ENCODE assay signal across 1 cellular context in genomic region chr2:64250751-64251405, GRCh38.
TF ChIP-seq lines count a peak whose summit lies in the region.

No MANE protein-coding gene starts in this region.

TF ChIP-seq in WTC11, 78 proteins besides CTCF, POLR2A, EP300 and RAD21 (continued from another document):
- TF ChIP-seq, protein P1, sequence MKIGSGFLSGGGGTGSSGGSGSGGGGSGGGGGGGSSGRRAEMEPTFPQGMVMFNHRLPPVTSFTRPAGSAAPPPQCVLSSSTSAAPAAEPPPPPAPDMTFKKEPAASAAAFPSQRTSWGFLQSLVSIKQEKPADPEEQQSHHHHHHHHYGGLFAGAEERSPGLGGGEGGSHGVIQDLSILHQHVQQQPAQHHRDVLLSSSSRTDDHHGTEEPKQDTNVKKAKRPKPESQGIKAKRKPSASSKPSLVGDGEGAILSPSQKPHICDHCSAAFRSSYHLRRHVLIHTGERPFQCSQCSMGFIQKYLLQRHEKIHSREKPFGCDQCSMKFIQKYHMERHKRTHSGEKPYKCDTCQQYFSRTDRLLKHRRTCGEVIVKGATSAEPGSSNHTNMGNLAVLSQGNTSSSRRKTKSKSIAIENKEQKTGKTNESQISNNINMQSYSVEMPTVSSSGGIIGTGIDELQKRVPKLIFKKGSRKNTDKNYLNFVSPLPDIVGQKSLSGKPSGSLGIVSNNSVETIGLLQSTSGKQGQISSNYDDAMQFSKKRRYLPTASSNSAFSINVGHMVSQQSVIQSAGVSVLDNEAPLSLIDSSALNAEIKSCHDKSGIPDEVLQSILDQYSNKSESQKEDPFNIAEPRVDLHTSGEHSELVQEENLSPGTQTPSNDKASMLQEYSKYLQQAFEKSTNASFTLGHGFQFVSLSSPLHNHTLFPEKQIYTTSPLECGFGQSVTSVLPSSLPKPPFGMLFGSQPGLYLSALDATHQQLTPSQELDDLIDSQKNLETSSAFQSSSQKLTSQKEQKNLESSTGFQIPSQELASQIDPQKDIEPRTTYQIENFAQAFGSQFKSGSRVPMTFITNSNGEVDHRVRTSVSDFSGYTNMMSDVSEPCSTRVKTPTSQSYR (CRISPR knock-in tag; IDR thresholded peaks at IDR 0.05) = no peak
- no peak for TF ChIP-seq SMAD3 (CRISPR knock-in tag; IDR thresholded peaks at IDR 0.05; ENCODE audit: borderline replicate concordance)
- TF ChIP-seq ATF1 (CRISPR knock-in tag; IDR thresholded peaks at IDR 0.05) = no peak
- TF ChIP-seq, protein P2, sequence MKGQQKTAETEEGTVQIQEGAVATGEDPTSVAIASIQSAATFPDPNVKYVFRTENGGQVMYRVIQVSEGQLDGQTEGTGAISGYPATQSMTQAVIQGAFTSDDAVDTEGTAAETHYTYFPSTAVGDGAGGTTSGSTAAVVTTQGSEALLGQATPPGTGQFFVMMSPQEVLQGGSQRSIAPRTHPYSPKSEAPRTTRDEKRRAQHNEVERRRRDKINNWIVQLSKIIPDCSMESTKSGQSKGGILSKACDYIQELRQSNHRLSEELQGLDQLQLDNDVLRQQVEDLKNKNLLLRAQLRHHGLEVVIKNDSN (CRISPR knock-in tag; IDR thresholded peaks at IDR 0.05) = no peak
- TF ChIP-seq GABPB1 (CRISPR knock-in tag; IDR thresholded peaks at IDR 0.05) = no peak
- no peak for TF ChIP-seq SP1 (CRISPR knock-in tag; conservative IDR thresholded peaks at IDR 0.05)
- no peak for TF ChIP-seq TEAD1 (CRISPR knock-in tag; IDR thresholded peaks at IDR 0.05)
- TF ChIP-seq E2F1 (CRISPR knock-in tag; IDR thresholded peaks at IDR 0.05) = no peak
- TF ChIP-seq SMAD4 (CRISPR knock-in tag; IDR thresholded peaks at IDR 0.05) = no peak
- no peak for TF ChIP-seq ZNF232 (CRISPR knock-in tag; IDR thresholded peaks at IDR 0.05)
- no peak for TF ChIP-seq GRHL2 (CRISPR knock-in tag; IDR thresholded peaks at IDR 0.05; ENCODE audit: insufficient replicate concordance, severe bottlenecking)
- TF ChIP-seq MYBL2 (CRISPR knock-in tag; IDR thresholded peaks at IDR 0.05) = no peak
